ENCODE assay signal across 24 cellular contexts in the genomic region with DNA sequence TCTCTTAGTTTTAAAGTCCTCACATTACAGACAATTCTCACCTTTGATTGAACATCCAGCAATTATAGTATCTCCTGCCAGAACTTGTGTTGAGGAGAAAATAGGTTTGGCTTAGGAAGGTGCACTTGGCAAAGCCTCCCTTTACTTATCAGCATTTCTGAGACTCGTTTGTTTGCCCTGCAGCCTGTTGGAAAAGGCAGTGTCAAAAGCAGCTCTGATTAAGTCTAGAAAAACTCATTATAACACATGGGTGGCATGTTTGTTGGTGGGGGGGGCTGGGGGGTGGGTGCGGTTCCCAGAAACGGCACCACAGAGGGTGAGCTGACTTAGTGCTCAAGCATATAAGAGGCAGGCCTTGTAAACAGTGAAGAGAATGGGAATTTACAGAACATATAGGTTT. TPM values are rescaled to one million over a fixed set of nuclear protein-coding genes. Genes with fewer than 3 reads are reported as not detected.
DNase-seq lines count a peak whose midpoint lies in the region; ATAC-seq and TF ChIP-seq lines count a peak whose summit lies in the region.
"Had no signal": no experiment of that assay in that cellular context is flagged by ENCODE, and none has a peak within 500 bp of the region (broad histone marks: within the 10 kb centered on the region; RNA-seq: fewer than 3 reads in every experiment).

No MANE protein-coding gene starts in this region.

- H3K27ac Mint-ChIP-seq in activated T-helper 2 cell treated with anti-CD3 and anti-CD28 coated beads, Interferon-gamma antibody, Interleukin-2, Interleukin-4, amounts not matched to agents 10 μg/mL and 5 μg/mL and 100 μg/mL, durations not matched to agents 14 hours and 24 hours and 36 hours: no peak overlapping the region
- H3K27ac Mint-ChIP-seq: CD4-positive, alpha-beta T cell; CD8-positive, alpha-beta memory T cell; GM23338; H9 had no signal

- H3K36me3 ChIP-seq in left lung: no peaks in the 10 kb centered on the region
- H3K36me3 ChIP-seq in stomach: no peaks in the 10 kb centered on the region
- H3K36me3 ChIP-seq: BE2C had no signal

- H3K9me3 ChIP-seq in left lung (no peaks in the 10 kb centered on the region), stomach (no peaks in the 10 kb centered on the region)
- H3K9me3 ChIP-seq: A549, BE2C had no signal

- H3K27me3 ChIP-seq in left lung (no peaks in the 10 kb centered on the region), stomach (no peaks in the 10 kb centered on the region)
- H3K27me3 ChIP-seq: BE2C; BLaER1 treated with 17β-estradiol and CSF1 and Interleukin-3, amounts not matched to agents 10 nM and 100 nM had no signal

- no peaks in the 10 kb centered on the region for H3K4me1 Mint-ChIP-seq in activated T-helper 2 cell treated with anti-CD3 and anti-CD28 coated beads, Interferon-gamma antibody, Interleukin-2, Interleukin-4, amounts not matched to agents 10 μg/mL and 5 μg/mL and 100 μg/mL, durations not matched to agents 14 hours and 24 hours and 36 hours (ENCODE audit: low read depth)
- H3K4me1 Mint-ChIP-seq: CD14-positive monocyte; CD8-positive, alpha-beta memory T cell; GM23338; H9 had no signal

- no peak overlapping the region for H3K4me3 Mint-ChIP-seq in activated T-helper 2 cell treated with anti-CD3 and anti-CD28 coated beads, Interferon-gamma antibody, Interleukin-2, Interleukin-4, amounts not matched to agents 10 μg/mL and 5 μg/mL and 100 μg/mL, durations not matched to agents 14 hours and 24 hours and 36 hours (ENCODE audit: low read depth)
- H3K4me3 Mint-ChIP-seq: CD14-positive monocyte; CD4-positive, alpha-beta T cell; CD8-positive, alpha-beta memory T cell; GM23338; H9 had no signal

- 22 to 46% (median 40%) methylated on average over 3 of the region's 3 CpGs for WGBS in stomach, 5 donors

- TF ChIP-seq CTCF in left lung (IDR thresholded peaks at IDR 0.05): no peak
- TF ChIP-seq CTCF in stomach (IDR thresholded peaks at IDR 0.05): no peak

- DNase-seq in NCI-H69 (lab: John Stamatoyannopoulos, UW) (peak; percentile 21), astrocyte of the hippocampus (ENCODE audit: low read depth, low spot score) (peak; percentile 36), left lung (no peak), stomach (peak; percentile 70), NCI-H526 treated with DMSO at 0.1 percent for 48 hours (lab: John Stamatoyannopoulos, UW) (no peak), NCI-H345 treated with DMSO at 0.1 percent for 48 hours (lab: John Stamatoyannopoulos, UW; ENCODE audit: unreplicated experiment) (no peak)
- no peak for DNase-seq in activated T-helper 2 cell treated with anti-CD3 and anti-CD28 coated beads, Interferon-gamma antibody, Interleukin-2, Interleukin-4, amounts not matched to agents 10 μg/mL and 5 μg/mL and 100 μg/mL, durations not matched to agents 14 hours and 24 hours and 36 hours (ENCODE audit: low spot score)
- DNase-seq: 8988T; ACHN; AML-193; BE2C; CD4-positive, alpha-beta T cell; CD8-positive, alpha-beta memory T cell; DMS 273 treated with DMSO at 0.1 percent for 48 hours; DMS79; EL; GDM1; H9 had no signal

- H3K9me3 Mint-ChIP-seq in activated T-helper 2 cell treated with anti-CD3 and anti-CD28 coated beads, Interferon-gamma antibody, Interleukin-2, Interleukin-4, amounts not matched to agents 10 μg/mL and 5 μg/mL and 100 μg/mL, durations not matched to agents 14 hours and 24 hours and 36 hours: no peaks in the 10 kb centered on the region
- H3K9me3 Mint-ChIP-seq: CD4-positive, alpha-beta T cell; CD8-positive, alpha-beta memory T cell; GM23338 had no signal

- H3K36me3 Mint-ChIP-seq in activated T-helper 2 cell treated with anti-CD3 and anti-CD28 coated beads, Interferon-gamma antibody, Interleukin-2, Interleukin-4, amounts not matched to agents 10 μg/mL and 5 μg/mL and 100 μg/mL, durations not matched to agents 14 hours and 24 hours and 36 hours (ENCODE audit: low read depth): no peaks in the 10 kb centered on the region
- H3K36me3 Mint-ChIP-seq: CD14-positive monocyte had no signal

- ATAC-seq in left lung: peak; percentile 68
- ATAC-seq: A549, GM12878, GM23338, HCT116 had no signal

- H3K4me3 ChIP-seq in left lung (no peak overlapping the region), stomach (no peak overlapping the region)
- H3K4me3 ChIP-seq: A549; BLaER1 treated with 17β-estradiol and CSF1 and Interleukin-3, amounts not matched to agents 10 nM and 100 nM; GM12878; GM23338 had no signal

- TF ChIP-seq EP300 in stomach (IDR thresholded peaks at IDR 0.05): no peak

- no peaks in the 10 kb centered on the region for H3K27me3 Mint-ChIP-seq in activated T-helper 2 cell treated with anti-CD3 and anti-CD28 coated beads, Interferon-gamma antibody, Interleukin-2, Interleukin-4, amounts not matched to agents 10 μg/mL and 5 μg/mL and 100 μg/mL, durations not matched to agents 14 hours and 24 hours and 36 hours (ENCODE audit: low read depth)
- H3K27me3 Mint-ChIP-seq: CD4-positive, alpha-beta T cell; CD8-positive, alpha-beta memory T cell had no signal

- H3K4me1 ChIP-seq in left lung (no peaks in the 10 kb centered on the region), stomach (no peaks in the 10 kb centered on the region)
- H3K4me1 ChIP-seq: A549; BE2C; BLaER1 treated with 17β-estradiol and CSF1 and Interleukin-3, amounts not matched to agents 10 nM and 100 nM had no signal

- TF ChIP-seq POLR2A in stomach (IDR thresholded peaks at IDR 0.05): no peak

- no peak overlapping the region for H3K27ac ChIP-seq in left lung
- H3K27ac ChIP-seq in stomach: peak overlapping the region in 1 of 5 donors; percentile 20
- H3K27ac ChIP-seq: A549; BLaER1 treated with 17β-estradiol and CSF1 and Interleukin-3, amounts not matched to agents 10 nM and 100 nM had no signal

- intact Hi-C loops in left lung (cut with DNase I): no loop called here
- intact Hi-C loops in stomach (cut with DNase I; ENCODE audit: low total_unique reads): no loop called here
- intact Hi-C loops in activated T-helper 2 cell treated with anti-CD3 and anti-CD28 coated beads, Interferon-gamma antibody, Interleukin-2, Interleukin-4, amounts not matched to agents 10 μg/mL and 5 μg/mL and 100 μg/mL, durations not matched to agents 14 hours and 24 hours and 36 hours (cut with micrococcal nuclease): no loop called here

RNA-seq across cellular contexts. Expression of a gene that starts 21.7 kb away (rescaled TPM):
- 10 to 100 TPM; 13.8 to 26.1 TPM for total RNA-seq in left lung
- 10 to 100 TPM in 4 of 5 donors, 1 to 10 TPM in 1; 1.8 to 42.0 (median 22.2) TPM for total RNA-seq in stomach
- polyA plus RNA-seq in stomach: 10 to 100 TPM in 2 of 3 donors, 1 to 10 TPM in 1; 6.9 to 39.7 (median 13.3) TPM
- 16.3 and 16.7 TPM in 2 replicates for total RNA-seq in activated T-helper 2 cell treated with anti-CD3 and anti-CD28 coated beads, Interferon-gamma antibody, Interleukin-2, Interleukin-4, amounts not matched to agents 10 μg/mL and 5 μg/mL and 100 μg/mL, durations not matched to agents 14 hours and 24 hours and 36 hours

RNA-seq across cellular contexts. Expression of a gene that starts 22.1 kb away (rescaled TPM):
- total RNA-seq in left lung: 10 to 100 TPM; 13.7 to 33.8 TPM
- 10 to 100 TPM in 2 of 5 donors, 1 to 10 TPM in 3; 2.3 to 13.4 (median 9.4) TPM for total RNA-seq in stomach
- polyA plus RNA-seq in stomach: 1 to 10 TPM; 2.1 to 7.8 (median 5.4) TPM
- 0.90 and 1.0 TPM in 2 replicates for total RNA-seq in activated T-helper 2 cell treated with anti-CD3 and anti-CD28 coated beads, Interferon-gamma antibody, Interleukin-2, Interleukin-4, amounts not matched to agents 10 μg/mL and 5 μg/mL and 100 μg/mL, durations not matched to agents 14 hours and 24 hours and 36 hours

Comparison
In these comparisons a context has a peak if more than half of its experiments do, and no peak if none do; other contexts are left out.
1. DNase-seq: peak in NCI-H69 (single experiment), astrocyte of the hippocampus (single experiment) and stomach (single experiment); none in left lung (0 of 2), NCI-H526 treated with DMSO at 0.1 percent for 48 hours (single experiment), NCI-H345 treated with DMSO at 0.1 percent for 48 hours (single experiment) and activated T-helper 2 cell treated with anti-CD3 and anti-CD28 coated beads, Interferon-gamma antibody, Interleukin-2, Interleukin-4, amounts not matched to agents 10 μg/mL and 5 μg/mL and 100 μg/mL, durations not matched to agents 14 hours and 24 hours and 36 hours (single experiment).